Comparison of ENCODE assay signal across 22 cellular contexts in the genomic region with DNA sequence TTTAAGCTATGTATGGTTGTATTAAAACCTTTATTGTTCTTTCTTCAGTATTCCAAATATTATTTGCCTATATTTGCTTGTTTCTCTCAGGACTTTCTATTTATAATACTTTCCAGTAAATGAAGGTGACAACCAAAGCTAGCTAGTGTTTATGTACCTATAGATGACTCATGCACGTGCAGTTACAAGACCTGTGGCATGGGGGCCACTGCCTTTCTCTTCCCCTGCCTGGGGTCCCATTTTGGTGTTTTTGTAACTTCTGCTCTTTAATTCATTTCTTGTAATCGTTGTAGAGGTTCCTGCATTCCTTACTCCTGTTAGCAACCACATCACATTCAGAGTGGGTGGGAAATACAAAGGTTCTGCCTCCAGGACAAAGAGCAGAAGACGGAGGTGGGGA.
"Had no signal": no experiment of that assay in that cellular context is flagged by ENCODE, and none has a peak within 500 bp of the region (broad histone marks: within the 10 kb centered on the region; RNA-seq: fewer than 3 reads in every experiment).

No MANE protein-coding gene starts in this region.

- H3K27ac Mint-ChIP-seq: dendritic cell treated with granulocyte-macrophage colony-stimulating factor and Interleukin-4, amounts not matched to agents 40 ng/mL and 50 ng/mL, for 4 days; endodermal cell; memory B cell; natural killer cell; stimulated activated memory B cell treated with anti-CD40 and anti-IgM and Interleukin-4, amounts not matched to agents 10 μg/mL and 1 μg/mL and 100 μg/mL, for 72 hours; stimulated activated naive CD8-positive, alpha-beta T cell treated with anti-CD3 and anti-CD28 coated beads, Interleukin-15, Interleukin-2, amounts not matched to agents 100 ng/mL and 50 ng/mL, for 24 hours had no signal

- H3K36me3 Mint-ChIP-seq: memory B cell; natural killer cell; stimulated activated memory B cell treated with anti-CD40 and anti-IgM and Interleukin-4, amounts not matched to agents 10 μg/mL and 1 μg/mL and 100 μg/mL, for 72 hours had no signal

- H3K4me3 Mint-ChIP-seq: dendritic cell treated with granulocyte-macrophage colony-stimulating factor and Interleukin-4, amounts not matched to agents 40 ng/mL and 50 ng/mL, for 4 days; endodermal cell; memory B cell; natural killer cell; stimulated activated memory B cell treated with anti-CD40 and anti-IgM and Interleukin-4, amounts not matched to agents 10 μg/mL and 1 μg/mL and 100 μg/mL, for 72 hours; stimulated activated naive CD8-positive, alpha-beta T cell treated with anti-CD3 and anti-CD28 coated beads, Interleukin-15, Interleukin-2, amounts not matched to agents 100 ng/mL and 50 ng/mL, for 24 hours had no signal

- H3K27me3 Mint-ChIP-seq: dendritic cell treated with granulocyte-macrophage colony-stimulating factor and Interleukin-4, amounts not matched to agents 40 ng/mL and 50 ng/mL, for 4 days; memory B cell; stimulated activated memory B cell treated with anti-CD40 and anti-IgM and Interleukin-4, amounts not matched to agents 10 μg/mL and 1 μg/mL and 100 μg/mL, for 72 hours; stimulated activated naive CD8-positive, alpha-beta T cell treated with anti-CD3 and anti-CD28 coated beads, Interleukin-15, Interleukin-2, amounts not matched to agents 100 ng/mL and 50 ng/mL, for 24 hours had no signal

- H3K4me1 Mint-ChIP-seq: memory B cell; natural killer cell; stimulated activated memory B cell treated with anti-CD40 and anti-IgM and Interleukin-4, amounts not matched to agents 10 μg/mL and 1 μg/mL and 100 μg/mL, for 72 hours had no signal

- H3K9me3 Mint-ChIP-seq: dendritic cell treated with granulocyte-macrophage colony-stimulating factor and Interleukin-4, amounts not matched to agents 40 ng/mL and 50 ng/mL, for 4 days; memory B cell; natural killer cell; stimulated activated memory B cell treated with anti-CD40 and anti-IgM and Interleukin-4, amounts not matched to agents 10 μg/mL and 1 μg/mL and 100 μg/mL, for 72 hours; stimulated activated naive CD8-positive, alpha-beta T cell treated with anti-CD3 and anti-CD28 coated beads, Interleukin-15, Interleukin-2, amounts not matched to agents 100 ng/mL and 50 ng/mL, for 24 hours had no signal

- DNase-seq: colonic mucosa; effector CD8-positive, alpha-beta T cell; endodermal cell; foreskin fibroblast; gastrocnemius medialis; head of caudate nucleus; left ventricle myocardium superior; lower lobe of right lung; natural killer cell; occipital lobe; ovary; stimulated activated CD4-positive, alpha-beta T cell treated with anti-CD3 and anti-CD28 coated beads, Interleukin-12 subunit alpha, Interleukin-12 subunit beta, amount 100 ng/mL, for 4 hours; stimulated activated CD4-positive, alpha-beta T cell treated with anti-CD3 and anti-CD28 coated beads, Interleukin-1b, Interleukin-23, amount 100 ng/mL, for 48 hours; stimulated activated CD4-positive, alpha-beta T cell treated with anti-CD3 and anti-CD28 coated beads, Interleukin-4, amount 100 ng/mL, for 24 hours; transverse colon; upper lobe of right lung had no signal

- ATAC-seq: esophagus mucosa; gastrocnemius medialis; left ventricle myocardium superior; lower lobe of right lung; natural killer cell; sciatic nerve; stimulated activated memory B cell treated with anti-CD40 and anti-IgM and Interleukin-4, amounts not matched to agents 10 μg/mL and 1 μg/mL and 100 μg/mL, for 72 hours; upper lobe of right lung had no signal
